Comparison of ENCODE assay signal across 9 cellular contexts in genomic region chr3:173398111-173398479, GRCh38. TPM values are rescaled to one million over a fixed set of nuclear protein-coding genes. Genes with fewer than 3 reads are reported as not detected.
DNase-seq lines count a peak whose midpoint lies in the region; ATAC-seq and TF ChIP-seq lines count a peak whose summit lies in the region.
"Had no signal": no experiment of that assay in that cellular context is flagged by ENCODE, and none has a peak within 500 bp of the region (broad histone marks: within the 10 kb centered on the region; RNA-seq: fewer than 3 reads in every experiment).

No MANE protein-coding gene starts in this region.

- TF ChIP-seq CTCF in lower leg skin (IDR thresholded peaks at IDR 0.05) (no peak), type B pancreatic cell (conservative IDR thresholded peaks at IDR 0.05) (no peak)

- H3K36me3 Mint-ChIP-seq in T-helper 2 cell treated with Interferon-gamma antibody and Interleukin-4, amounts not matched to agents 5 μg/mL and 100 μg/mL, for 36 hours (ENCODE audit: low read depth), result no peaks in the 10 kb centered on the region
- no peaks in the 10 kb centered on the region for H3K36me3 Mint-ChIP-seq in type B pancreatic cell

- peak overlapping the region; percentile 0 for H3K4me3 Mint-ChIP-seq in T-helper 2 cell treated with Interferon-gamma antibody and Interleukin-4, amounts not matched to agents 5 μg/mL and 100 μg/mL, for 36 hours
- peak overlapping the region; percentile 89 for H3K4me3 Mint-ChIP-seq in type B pancreatic cell

- H3K4me3 ChIP-seq in lower leg skin (ENCODE audit: low read depth, poor library complexity, severe bottlenecking), result peak overlapping the region; percentile 57

- 8 to 9% methylated on average over 15 of the region's 15 CpGs for whole genome bisulfite sequencing in lower leg skin, 2 donors

- no peak for ATAC-seq in HG02970 (IDR thresholded peaks at IDR 0.05; ENCODE audit: low FRiP score, unreplicated experiment)

- H3K4me1 Mint-ChIP-seq in T-helper 2 cell treated with Interferon-gamma antibody and Interleukin-4, amounts not matched to agents 5 μg/mL and 100 μg/mL, for 36 hours (ENCODE audit: low read depth), result peaks cover 22% of the 10 kb centered on the region
- H3K4me1 Mint-ChIP-seq in type B pancreatic cell (ENCODE audit: unreplicated experiment), result peaks cover 16% of the 10 kb centered on the region

- no peak for DNase-seq in T-helper 2 cell treated with Interferon-gamma antibody and Interleukin-4, amounts not matched to agents 5 μg/mL and 100 μg/mL, for 36 hours (ENCODE audit: low spot score)
- DNase-seq in T-helper 2 cell (no peak), caudate nucleus (lab: John Stamatoyannopoulos, UW) (peak in 9 of 61 donors; percentile 41 to 83 (median 63)), lower leg skin (ENCODE audit: low spot score in 2 of 2) (peak in 1 of 2 donors; percentile 76), type B pancreatic cell (ENCODE audit: extremely low spot score, unreplicated experiment) (peak; percentile 68), HUDEP-2 (lab: John Stamatoyannopoulos, UW; ENCODE audit: unreplicated experiment in 76 of 76) (no peak), NCI-H1105 (lab: John Stamatoyannopoulos, UW) (no peak)

- intact Hi-C loops in lower leg skin (cut with DNase I; ENCODE audit: low total_unique reads), result no loop called here

- TF ChIP-seq POLR2A in lower leg skin (IDR thresholded peaks at IDR 0.05), result no peak

- H3K27ac ChIP-seq in caudate nucleus (ENCODE audit: low read depth, low read length), result peak overlapping the region; percentile 90
- H3K27ac ChIP-seq: neutrophil had no signal

- peaks cover 67% of the 10 kb centered on the region for H3K27me3 Mint-ChIP-seq in T-helper 2 cell treated with Interferon-gamma antibody and Interleukin-4, amounts not matched to agents 5 μg/mL and 100 μg/mL, for 36 hours (ENCODE audit: low read depth)
- peaks cover 65% of the 10 kb centered on the region for H3K27me3 Mint-ChIP-seq in type B pancreatic cell

- H3K9me3 Mint-ChIP-seq in T-helper 2 cell treated with Interferon-gamma antibody and Interleukin-4, amounts not matched to agents 5 μg/mL and 100 μg/mL, for 36 hours, result no peaks in the 10 kb centered on the region
- no peaks in the 10 kb centered on the region for H3K9me3 Mint-ChIP-seq in type B pancreatic cell

- H3K27ac Mint-ChIP-seq in T-helper 2 cell treated with Interferon-gamma antibody and Interleukin-4, amounts not matched to agents 5 μg/mL and 100 μg/mL, for 36 hours, result peak overlapping the region; percentile 34
- H3K27ac Mint-ChIP-seq in type B pancreatic cell, result peak overlapping the region; percentile 81

RNA-seq across cellular contexts. Expression of gene NLGN1, which starts 0.6 kb away (rescaled TPM):
- total RNA-seq in lower leg skin, result 1 to 10 TPM in 3 of 4 donors, under 1 TPM in 1; 0.80 to 4.4 (median 1.8) TPM
- 3.2 and 12.6 TPM in 2 replicates for total RNA-seq in type B pancreatic cell (ENCODE audit: low replicate concordance)
